ENCODE assay signal across 23 cellular contexts in genomic region chr9:89596937-89597555, GRCh38. TPM values are rescaled to one million over a fixed set of nuclear protein-coding genes. Genes with fewer than 3 reads are reported as not detected.
DNase-seq lines count a peak whose midpoint lies in the region; TF ChIP-seq lines count a peak whose summit lies in the region.
"Had no signal": no experiment of that assay in that cellular context is flagged by ENCODE, and none has a peak within 500 bp of the region (broad histone marks: within the 10 kb centered on the region; RNA-seq: fewer than 3 reads in every experiment).

No MANE protein-coding gene starts in this region.

- POLR2A ChIA-PET in RWPE1 (lab: Yijun Ruan, JAX; ENCODE audit: low non-redundant PET): no interaction called here

- H3K36me3 ChIP-seq in H7 (replicated peaks; ENCODE audit: control insufficient read depth, insufficient read depth, low read length): no peaks in the 10 kb centered on the region
- H3K36me3 ChIP-seq: Peyer's patch had no signal

- intact Hi-C loops in posterior vena cava (cut with DNase I): loop anchor here in 1 of 2 donors (10.0 kb wide), 1 partner anchor 1278 kb away; no protein-coding TSS in a partner anchor

- peak; percentile 47 for DNase-seq in activated CD8-positive, alpha-beta memory T cell treated with anti-CD3 and anti-CD28 coated beads for 24 hours
- no peak for DNase-seq in activated CD8-positive, alpha-beta memory T cell treated with anti-CD3 and anti-CD28 coated beads, Interleukin-2, amount 50 U/mL, for 4 hours
- DNase-seq in H7 (peak; percentile 7), islet precursor cell (peak; percentile 24), posterior vena cava (ENCODE audit: low spot score) (peak; percentile 61), RWPE1 (ENCODE audit: low spot score) (no peak), foreskin fibroblast (no peak), NCI-H524 (lab: John Stamatoyannopoulos, UW) (no peak)
- DNase-seq: 8988T, ACHN, Calu3, DMS79 treated with DMSO at 0.1 percent for 48 hours, GF-D8, Karpas-422, NCI-H1092, NCI-H1417 treated with DMSO at 0.1 percent for 48 hours, NCI-H1694 treated with DMSO at 0.1 percent for 48 hours, NCI-H2081, NCI-H2227 treated with DMSO at 0.1 percent for 48 hours, NCI-H69, OCI-M1, Peyer's patch had no signal

- no peaks in the 10 kb centered on the region for H3K27me3 ChIP-seq in H7 (ENCODE audit: control insufficient read depth, insufficient read depth, low read length)
- H3K27me3 ChIP-seq: Peyer's patch had no signal

- H3K27ac ChIP-seq in RWPE1: no peak overlapping the region
- H3K27ac ChIP-seq: HL-60, Peyer's patch had no signal

- CTCF ChIA-PET in RWPE1 (lab: Yijun Ruan, JAX): interaction anchor here (0.7 to 3.6 kb wide), 3 partner anchors 21 to 508 kb away, joined by 3 to 18 read pairs (median 5); no protein-coding TSS in a partner anchor

- TF ChIP-seq CTCF in RWPE1 (conservative IDR thresholded peaks at IDR 0.05; ENCODE audit: low read depth) (no peak), foreskin fibroblast (IDR thresholded peaks at IDR 0.05; ENCODE audit: low read depth, low read length) (no peak)

- no peak overlapping the region for H3K4me3 ChIP-seq in H7 (ENCODE audit: insufficient read depth, low read depth, low read length)
- H3K4me3 ChIP-seq in foreskin fibroblast (ENCODE audit: low read depth in 1 of 2, low read length in 2 of 2): no peak overlapping the region
- H3K4me3 ChIP-seq: Peyer's patch had no signal

RNA-seq across cellular contexts. Expression of gene GADD45G, which starts 7.8 kb away (rescaled TPM):
- total RNA-seq in H7 (2014; rRNA removed; shearing (Covaris generic)): 3.7 and 7.5 TPM in 2 replicates
- total RNA-seq in posterior vena cava: 10 to 100 TPM in 1 of 2 donors, 1 to 10 TPM in 1; 9.2 to 20.7 TPM

Comparison
In these comparisons a context has a peak if more than half of its experiments do, and no peak if none do; other contexts are left out.
1. DNase-seq: peak in activated CD8-positive, alpha-beta memory T cell treated with anti-CD3 and anti-CD28 coated beads for 24 hours (single experiment), H7 (single experiment), islet precursor cell (single experiment) and posterior vena cava (single experiment); none in activated CD8-positive, alpha-beta memory T cell treated with anti-CD3 and anti-CD28 coated beads, Interleukin-2, amount 50 U/mL, for 4 hours (single experiment), RWPE1 (single experiment), foreskin fibroblast (0 of 2) and NCI-H524 (0 of 2).